Comparison of ENCODE assay signal across 11 cellular contexts in genomic region chr18:8413189-8413588, GRCh38.
"Had no signal": no experiment of that assay in that cellular context is flagged by ENCODE, and none has a peak within 500 bp of the region (broad histone marks: within the 10 kb centered on the region; RNA-seq: fewer than 3 reads in every experiment).

No MANE protein-coding gene starts in this region.

- H3K36me3 ChIP-seq: HAP-1 had no signal

- H3K4me3 Mint-ChIP-seq: GM23338, H9, HFFc6 had no signal

- H3K27ac ChIP-seq: GM23248 had no signal

- H3K4me3 ChIP-seq: GM23248, GM23338, HAP-1 had no signal

- H3K4me1 Mint-ChIP-seq: GM23338 had no signal

- H3K9ac ChIP-seq: GM23248 had no signal

- FAIRE-seq: H1, H54 had no signal

- DNase-seq: GM23248, GOT3, H7, H9, HCEC 1CT, HFFc6 had no signal

- H3K4me2 ChIP-seq: GM23338 had no signal

- H3K27ac Mint-ChIP-seq: GM23338, H9, HFFc6 had no signal

- ATAC-seq: GM23338, HCT116 had no signal

- H2AFZ ChIP-seq: GM23248, GM23338 had no signal

- H3K9me3 ChIP-seq: HAP-1 had no signal

- H3K4me1 ChIP-seq: HAP-1 had no signal
